9 cellular contexts compared by ENCODE assay signal in the genomic region with DNA sequence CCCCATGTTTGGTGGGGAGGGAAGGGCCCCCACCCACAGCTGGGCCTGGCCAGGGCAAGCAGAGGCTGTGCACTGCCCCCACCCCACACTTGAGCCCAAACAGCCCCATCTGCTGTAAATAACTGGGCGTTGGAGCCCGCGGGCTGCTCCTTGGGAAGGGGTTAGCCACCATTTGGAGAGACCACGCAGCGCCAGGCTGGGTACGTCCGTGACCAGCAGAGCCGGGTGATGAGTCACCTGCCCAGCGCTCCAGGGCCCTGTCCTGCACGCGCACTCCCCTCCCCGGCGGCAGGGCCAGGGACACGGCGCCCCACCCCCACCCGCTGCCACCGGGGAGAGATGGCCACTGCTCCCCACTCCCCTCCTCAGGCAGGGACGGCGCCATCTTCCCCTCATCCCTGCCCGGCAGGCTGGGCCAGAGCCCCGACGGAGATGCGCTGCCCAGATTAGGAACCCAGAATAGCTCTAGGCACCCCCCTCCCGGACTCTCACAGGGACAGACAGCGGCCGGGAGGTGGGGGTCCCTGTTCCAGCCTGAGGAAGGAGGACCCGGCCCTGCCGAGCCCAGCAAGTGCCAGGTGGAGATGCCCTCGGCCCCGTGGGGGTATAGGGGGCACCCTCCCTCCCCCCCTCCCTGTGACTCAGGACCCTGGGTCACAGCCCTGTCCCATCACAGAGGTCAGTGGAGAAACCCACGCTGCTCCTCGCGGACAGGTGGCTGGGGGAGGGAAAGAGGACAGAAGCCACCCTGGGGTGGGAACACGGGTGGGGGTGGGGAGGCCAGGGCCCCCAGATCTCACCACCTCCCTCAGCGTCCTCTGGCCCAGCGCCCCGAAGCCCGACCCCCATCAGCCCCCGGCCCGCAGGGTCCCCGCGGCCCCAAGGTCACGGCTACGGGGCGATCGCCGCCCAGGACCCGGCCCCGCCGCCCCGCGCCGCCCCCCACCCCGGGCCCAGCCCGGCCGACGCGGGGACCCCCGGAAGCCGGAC. TPM values are rescaled to one million over a fixed set of nuclear protein-coding genes. Genes with fewer than 3 reads are reported as not detected.
A peak's percentile ranks its signal among the peaks of the same experiment; 100 is the strongest.
DNase-seq lines count a peak whose midpoint lies in the region; ATAC-seq and TF ChIP-seq lines count a peak whose summit lies in the region.
"Had no signal": no experiment of that assay in that cellular context is flagged by ENCODE, and none has a peak within 500 bp of the region (broad histone marks: within the 10 kb centered on the region; RNA-seq: fewer than 3 reads in every experiment).

No MANE protein-coding gene starts in this region.

- no peak for TF ChIP-seq CTCF in cardiac muscle cell (IDR thresholded peaks at IDR 0.05; ENCODE audit: low read depth, low read length)
- TF ChIP-seq CTCF in retinal pigment epithelial cell (conservative IDR thresholded peaks at IDR 0.05; ENCODE audit: low read depth, low read length) = no peak

- peak; percentile 89 for DNase-seq in H7
- DNase-seq in SJSA1 (ENCODE audit: low read depth in 1 of 2, low spot score in 2 of 2) = peak; percentile 26 to 81
- DNase-seq in cardiac muscle cell (ENCODE audit: low read depth in 1 of 2, low spot score in 1 of 2) = peak in 1 of 2 donors; percentile 69
- DNase-seq in retinal pigment epithelial cell (ENCODE audit: low read depth) = no peak
- DNase-seq in Ammon's horn (ENCODE audit: low spot score) = no peak

- H3K4me1 ChIP-seq in SJSA1 (replicated peaks) = peaks cover 20% of the 10 kb centered on the region
- H3K4me1 ChIP-seq in cardiac muscle cell (ENCODE audit: low read depth) = peaks cover 53% of the 10 kb centered on the region

- H3K27ac ChIP-seq in SJSA1 (no peak overlapping the region), cardiac muscle cell (peak overlapping the region; percentile 66)

- H3K27me3 ChIP-seq in H7 (ENCODE audit: control insufficient read depth, insufficient read depth, low read length) = peaks cover 34% of the 10 kb centered on the region
- peaks cover 22% of the 10 kb centered on the region for H3K27me3 ChIP-seq in SJSA1 (replicated peaks)
- no peaks in the 10 kb centered on the region for H3K27me3 ChIP-seq in cardiac muscle cell

- ATAC-seq in GM19023 (IDR thresholded peaks at IDR 0.05; ENCODE audit: unreplicated experiment) (no peak), GM18517 (IDR thresholded peaks at IDR 0.05; ENCODE audit: unreplicated experiment) (no peak), GM21576 (IDR thresholded peaks at IDR 0.05; ENCODE audit: unreplicated experiment) (no peak)

- H3K36me3 ChIP-seq in H7 (replicated peaks; ENCODE audit: control insufficient read depth, insufficient read depth, low read length) (no peaks in the 10 kb centered on the region; the same call in 1 of the 2 replicates), SJSA1 (no peaks in the 10 kb centered on the region), cardiac muscle cell (peaks cover 28% of the 10 kb centered on the region)

- H3K9me3 ChIP-seq in SJSA1 (replicated peaks) (no peaks in the 10 kb centered on the region), cardiac muscle cell (ENCODE audit: low read depth) (no peaks in the 10 kb centered on the region)

- H3K4me3 ChIP-seq in H7 (ENCODE audit: insufficient read depth, low read depth, low read length) (peak overlapping the region; percentile 29), SJSA1 (peak overlapping the region; percentile 20; the same call in 1 of the 2 replicates), cardiac muscle cell (peak overlapping the region; percentile 92), retinal pigment epithelial cell (ENCODE audit: low read length) (peak overlapping the region; percentile 39)

RNA-seq across cellular contexts. Expression of a gene that starts 0.6 kb away (rescaled TPM):
- total RNA-seq in H7 (2014; rRNA removed; shearing (Covaris generic)) = 30.7 and 37.1 TPM in 2 replicates
- total RNA-seq in SJSA1 (2014; rRNA removed; shearing (Covaris generic)) = 5.2 and 13.0 TPM in 2 replicates
- 1,016 and 1,067 TPM in 2 replicates for total RNA-seq in cardiac muscle cell
- 309 and 337 TPM in 2 replicates for polyA plus RNA-seq in cardiac muscle cell

RNA-seq across cellular contexts. Expression of a gene that starts 22.3 kb away (rescaled TPM):
- total RNA-seq in H7 (2014; rRNA removed; shearing (Covaris generic)) = 79.7 and 94.2 TPM in 2 replicates
- 47.2 and 56.7 TPM in 2 replicates for total RNA-seq in SJSA1 (2014; rRNA removed; shearing (Covaris generic))
- 248 and 265 TPM in 2 replicates for total RNA-seq in cardiac muscle cell
- 368 and 463 TPM in 2 replicates for polyA plus RNA-seq in cardiac muscle cell

RNA-seq across cellular contexts. Expression of a gene that starts 25.8 kb away (rescaled TPM):
- total RNA-seq in H7 (2014; rRNA removed; shearing (Covaris generic)) = 92.6 and 129 TPM in 2 replicates
- not detected in 2 replicates for total RNA-seq in SJSA1 (2014; rRNA removed; shearing (Covaris generic))
- 13.7 and 18.0 TPM in 2 replicates for total RNA-seq in cardiac muscle cell
- polyA plus RNA-seq in cardiac muscle cell = 17.3 and 18.6 TPM in 2 replicates
- total RNA-seq: activated CD8-positive, alpha-beta memory T cell treated with anti-CD3 and anti-CD28 coated beads for 36 hours had no signal

RNA-seq across cellular contexts. Expression of a gene that starts 38.9 kb away (rescaled TPM):
- 0.14 and 0.30 TPM in 2 replicates for total RNA-seq in H7 (2014; rRNA removed; shearing (Covaris generic))
- total RNA-seq in SJSA1 (2014; rRNA removed; shearing (Covaris generic)) = not detected in 2 replicates
- not detected in 2 replicates for total RNA-seq in cardiac muscle cell
- polyA plus RNA-seq in cardiac muscle cell = 0.30 and 0.38 TPM in 2 replicates

RNA-seq across cellular contexts. Expression of a gene that starts 49.3 kb away (rescaled TPM):
- 0.21 and 0.33 TPM in 2 replicates for total RNA-seq in H7 (2014; rRNA removed; shearing (Covaris generic))
- not detected in 2 replicates for total RNA-seq in SJSA1 (2014; rRNA removed; shearing (Covaris generic))
- total RNA-seq in cardiac muscle cell = not detected in 2 replicates
- polyA plus RNA-seq in cardiac muscle cell = not detected in 2 replicates
- total RNA-seq: activated CD8-positive, alpha-beta memory T cell treated with anti-CD3 and anti-CD28 coated beads for 36 hours had no signal

Comparison
In these comparisons a context has a peak if more than half of its experiments do, and no peak if none do; other contexts are left out.
1. DNase-seq: peak in H7 (single experiment) and SJSA1 (2 of 2); none in retinal pigment epithelial cell (single experiment) and Ammon's horn (single experiment).
2. H3K4me3 ChIP-seq: peak in every context shown above with its lines; median percentile 92 in cardiac muscle cell; 39 in retinal pigment epithelial cell; 29 in H7; 20 in SJSA1.
3. RNA of a gene that starts 0.6 kb away (total RNA-seq): 1,016 to 1,067 TPM in cardiac muscle cell; 30.7 to 37.1 TPM in H7 and 5.2 to 13.0 TPM in SJSA1; every median in the first group is over 10 times any median in the second.
4. RNA of a gene that starts 25.8 kb away (total RNA-seq): 92.6 to 129 TPM in H7 and 13.7 to 18.0 TPM in cardiac muscle cell; not detected in SJSA1; every median in the first group is over 10 times any median in the second.